9 cellular contexts compared by ENCODE assay signal in the genomic region with DNA sequence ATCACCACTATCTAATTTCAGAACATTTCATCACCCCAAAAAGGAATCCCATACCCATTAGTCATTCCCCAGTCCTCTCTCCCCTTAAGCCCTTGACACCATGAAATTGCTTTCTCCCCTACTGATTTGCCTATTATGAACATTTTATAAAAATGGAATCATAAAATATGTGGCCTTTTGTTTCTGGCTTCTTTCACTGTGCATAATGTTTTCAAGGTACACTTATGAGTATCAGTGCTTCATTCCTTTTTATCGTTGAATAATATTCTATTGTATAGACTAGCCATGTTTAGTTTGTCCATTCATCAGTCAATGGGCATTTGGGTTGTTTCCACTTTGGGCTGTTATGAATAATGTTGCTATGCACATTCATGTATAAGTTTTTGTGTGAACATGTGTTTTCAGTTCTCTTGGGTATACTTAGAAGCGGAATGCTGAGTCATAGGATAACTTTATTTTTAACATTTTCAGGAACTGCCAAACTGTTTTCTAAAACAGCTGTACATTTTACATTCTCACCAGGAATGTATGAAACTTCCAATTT. TPM values are rescaled to one million over a fixed set of nuclear protein-coding genes. Genes with fewer than 3 reads are reported as not detected.
DNase-seq lines count a peak whose midpoint lies in the region; ATAC-seq and TF ChIP-seq lines count a peak whose summit lies in the region.
"Had no signal": no experiment of that assay in that cellular context is flagged by ENCODE, and none has a peak within 500 bp of the region (broad histone marks: within the 10 kb centered on the region; RNA-seq: fewer than 3 reads in every experiment).

No MANE protein-coding gene starts in this region.

- H3K9me3 ChIP-seq in effector memory CD4-positive, alpha-beta T cell (ENCODE audit: control insufficient read depth, low read length) = no peaks in the 10 kb centered on the region

- H3K4me3 ChIP-seq in fibroblast of pulmonary artery (replicated peaks; ENCODE audit: low read depth, low read length) = no peak overlapping the region
- H3K4me3 ChIP-seq in effector memory CD4-positive, alpha-beta T cell (ENCODE audit: insufficient read depth, low read depth, low read length, poor library complexity, severe bottlenecking) = no peak overlapping the region

- H3K4me1 ChIP-seq in effector memory CD4-positive, alpha-beta T cell (ENCODE audit: control insufficient read depth, insufficient read depth, low read length, poor library complexity, severe bottlenecking) = no peaks in the 10 kb centered on the region

- no peak overlapping the region for H3K27ac ChIP-seq in RWPE1
- H3K27ac ChIP-seq in effector memory CD4-positive, alpha-beta T cell (ENCODE audit: insufficient read depth, low read length, poor library complexity, severe bottlenecking) = no peak overlapping the region

- H3K36me3 ChIP-seq in effector memory CD4-positive, alpha-beta T cell (ENCODE audit: control insufficient read depth, insufficient read depth, low read length) = no peaks in the 10 kb centered on the region

- TF ChIP-seq CTCF in RWPE1 (conservative IDR thresholded peaks at IDR 0.05; ENCODE audit: low read depth) = no peak
- TF ChIP-seq CTCF in fibroblast of pulmonary artery (IDR thresholded peaks at IDR 0.05; ENCODE audit: low read length, missing control alignments) = no peak

- CTCF ChIA-PET in RWPE1 (lab: Yijun Ruan, JAX) = interaction anchor here (0.7 to 1.6 kb wide), 3 partner anchors 7 to 162 kb away, joined by 4 read pairs; no protein-coding TSS in a partner anchor

- peak; percentile 49 for DNase-seq in A172 (ENCODE audit: low spot score)
- peak; percentile 93 for DNase-seq in RWPE1 (ENCODE audit: low spot score)
- DNase-seq in fibroblast of pulmonary artery (ENCODE audit: low read depth) = peak; percentile 92
- no peak for DNase-seq in effector memory CD4-positive, alpha-beta T cell
- no peak for DNase-seq in NCI-H2029 treated with DMSO at 0.1 percent for 48 hours (lab: John Stamatoyannopoulos, UW)
- DNase-seq in left lobe of liver (ENCODE audit: low spot score) = no peak
- DNase-seq: Karpas-422 had no signal

- H3K27me3 ChIP-seq in effector memory CD4-positive, alpha-beta T cell (replicated peaks; ENCODE audit: control insufficient read depth, insufficient read depth, low read length, poor library complexity, severe bottlenecking) = no peaks in the 10 kb centered on the region

- POLR2A ChIA-PET in RWPE1 (lab: Yijun Ruan, JAX; ENCODE audit: low non-redundant PET) = no interaction called here

- ATAC-seq in GM21529 (IDR thresholded peaks at IDR 0.05; ENCODE audit: unreplicated experiment) (peak; percentile 54), left lobe of liver (no peak), HG03439 (IDR thresholded peaks at IDR 0.05; ENCODE audit: unreplicated experiment) (no peak)

RNA-seq across cellular contexts. Expression of a gene that starts 40.4 kb away (rescaled TPM):
- 1.2 and 1.8 TPM in 2 replicates for total RNA-seq in A172 (2014; rRNA removed; shearing (Covaris generic))
- total RNA-seq in left lobe of liver = 0.25 TPM

RNA-seq across cellular contexts. Expression of a gene that starts 43.9 kb away (rescaled TPM):
- 1.6 and 3.8 TPM in 2 replicates for total RNA-seq in A172 (2014; rRNA removed; shearing (Covaris generic))
- 7.4 TPM for total RNA-seq in left lobe of liver

Comparison
In these comparisons a context has a peak if more than half of its experiments do, and no peak if none do; other contexts are left out.
1. DNase-seq: peak in A172 (single experiment), RWPE1 (single experiment) and fibroblast of pulmonary artery (single experiment); none in effector memory CD4-positive, alpha-beta T cell (0 of 3), NCI-H2029 treated with DMSO at 0.1 percent for 48 hours (single experiment) and left lobe of liver (single experiment).